In genomic region chr2:140639628-140640027, GRCh38 we compare ENCODE assay signal across 15 cellular contexts.
DNase-seq lines count a peak whose midpoint lies in the region; ATAC-seq and TF ChIP-seq lines count a peak whose summit lies in the region.
"Had no signal": no experiment of that assay in that cellular context is flagged by ENCODE, and none has a peak within 500 bp of the region (broad histone marks: within the 10 kb centered on the region; RNA-seq: fewer than 3 reads in every experiment).

No MANE protein-coding gene starts in this region.

- in situ Hi-C loops in gastrocnemius medialis (cut with MboI; ENCODE audit: low sequenced_read_pairs in 4 of 4): no loop called here

- ATAC-seq in GM18499 (IDR thresholded peaks at IDR 0.05; ENCODE audit: insufficient read depth, unreplicated experiment) (peak; percentile 85), HG03060 (IDR thresholded peaks at IDR 0.05; ENCODE audit: low read depth, unreplicated experiment) (peak; percentile 85), gastrocnemius medialis (no peak)
- ATAC-seq: activated CD8-positive, alpha-beta T cell treated with anti-CD3 and anti-CD28 coated beads for 36 hours; stimulated activated memory B cell treated with anti-CD40 and anti-IgM and Interleukin-4, amounts not matched to agents 10 μg/mL and 1 μg/mL and 100 μg/mL, for 72 hours; T-cell had no signal

- no peak overlapping the region for H3K4me3 ChIP-seq in gastrocnemius medialis

- DNase-seq in GM20000 (ENCODE audit: low spot score) (peak; percentile 10), NAMALWA (ENCODE audit: low spot score) (peak; percentile 34), DMS114 treated with DMSO at 0.1 percent for 48 hours (lab: John Stamatoyannopoulos, UW; ENCODE audit: unreplicated experiment) (no peak), gastrocnemius medialis (no peak), NCI-H526 (lab: John Stamatoyannopoulos, UW) (no peak)
- no peak for DNase-seq in stimulated activated CD4-positive, alpha-beta T cell treated with anti-CD3 and anti-CD28 coated beads, Interleukin-2, amount 100 ng/mL, for 24 hours
- DNase-seq: activated CD8-positive, alpha-beta T cell treated with anti-CD3 and anti-CD28 coated beads for 36 hours; activated naive CD8-positive, alpha-beta T cell treated with anti-CD3 and anti-CD28 coated beads for 36 hours; cortex of kidney; NCI-H1417 treated with DMSO at 0.1 percent for 48 hours; T-cell had no signal

- no peaks in the 10 kb centered on the region for H3K36me3 ChIP-seq in gastrocnemius medialis
- H3K36me3 ChIP-seq: neutrophil had no signal

- no peaks in the 10 kb centered on the region for H3K9me3 ChIP-seq in gastrocnemius medialis
- H3K9me3 ChIP-seq: neutrophil had no signal

- TF ChIP-seq POLR2A in gastrocnemius medialis (IDR thresholded peaks at IDR 0.05): no peak

- intact Hi-C loops in gastrocnemius medialis (cut with DNase I; ENCODE audit: low total_unique reads): no loop called here

- H3K27me3 ChIP-seq in gastrocnemius medialis: no peaks in the 10 kb centered on the region
- H3K27me3 ChIP-seq: neutrophil had no signal

- TF ChIP-seq CTCF in GM20000 (IDR thresholded peaks at IDR 0.05; ENCODE audit: extremely low read depth, missing control alignments) (no peak), gastrocnemius medialis (IDR thresholded peaks at IDR 0.05 in 4 of 5, conservative IDR thresholded peaks at IDR 0.05 in 1 of 5) (no peak)

- no peak overlapping the region for H3K27ac ChIP-seq in gastrocnemius medialis
- H3K27ac ChIP-seq: neutrophil had no signal

- no peaks in the 10 kb centered on the region for H3K4me1 ChIP-seq in gastrocnemius medialis

Comparison
In these comparisons a context has a peak if more than half of its experiments do, and no peak if none do; other contexts are left out.
1. ATAC-seq: peak in GM18499 (single experiment) and HG03060 (single experiment); none in gastrocnemius medialis (0 of 2).
2. DNase-seq: peak in GM20000 (single experiment) and NAMALWA (single experiment); none in DMS114 treated with DMSO at 0.1 percent for 48 hours (single experiment), stimulated activated CD4-positive, alpha-beta T cell treated with anti-CD3 and anti-CD28 coated beads, Interleukin-2, amount 100 ng/mL, for 24 hours (0 of 2), gastrocnemius medialis (0 of 2) and NCI-H526 (0 of 2).